Comparison of ENCODE assay signal across 9 cellular contexts in genomic region chr6:165662041-165662491, GRCh38. TPM values are rescaled to one million over a fixed set of nuclear protein-coding genes. Genes with fewer than 3 reads are reported as not detected.
DNase-seq lines count a peak whose midpoint lies in the region; ATAC-seq and TF ChIP-seq lines count a peak whose summit lies in the region.
"Had no signal": no experiment of that assay in that cellular context is flagged by ENCODE, and none has a peak within 500 bp of the region (broad histone marks: within the 10 kb centered on the region; RNA-seq: fewer than 3 reads in every experiment).

No MANE protein-coding gene starts in this region.

- H3K27me3 Mint-ChIP-seq in activated CD8-positive, alpha-beta T cell treated with anti-CD3 and anti-CD28 coated beads, Interleukin-2, amount 10 ng/mL, durations not matched to agents 7 days and 5 days (ENCODE audit: low read depth): peaks cover 61% of the 10 kb centered on the region
- peaks cover 52% of the 10 kb centered on the region for H3K27me3 Mint-ChIP-seq in activated CD8-positive, alpha-beta T cell treated with anti-CD3 and anti-CD28 coated beads for 36 hours

- H3K4me3 ChIP-seq in lung (peak overlapping the region; percentile 53), upper lobe of left lung (peak overlapping the region; percentile 44 to 61 (median 54))
- H3K4me3 ChIP-seq: SK-N-MC had no signal

- no peak for DNase-seq in activated CD8-positive, alpha-beta T cell treated with anti-CD3 and anti-CD28 coated beads, Interleukin-2, amount 10 ng/mL, durations not matched to agents 7 days and 5 days
- no peak for DNase-seq in activated CD8-positive, alpha-beta T cell treated with anti-CD3 and anti-CD28 coated beads for 36 hours
- peak in 27 of 61 donors; percentile 29 to 77 (median 51) for DNase-seq in caudate nucleus (lab: John Stamatoyannopoulos, UW)
- DNase-seq in lung (ENCODE audit: low spot score): no peak
- peak in 1 of 2 donors; percentile 86 for DNase-seq in upper lobe of left lung
- DNase-seq in NCI-H510A (lab: John Stamatoyannopoulos, UW): no peak
- no peak for DNase-seq in stimulated activated CD4-positive, alpha-beta T cell treated with anti-CD3 and anti-CD28 coated beads, Interleukin-12 subunit alpha, Interleukin-12 subunit beta, amount 100 ng/mL, for 4 hours
- no peak for DNase-seq in GM13977 (ENCODE audit: low spot score)

- H3K9me3 Mint-ChIP-seq in activated CD8-positive, alpha-beta T cell treated with anti-CD3 and anti-CD28 coated beads, Interleukin-2, amount 10 ng/mL, durations not matched to agents 7 days and 5 days (ENCODE audit: insufficient read depth): no peaks in the 10 kb centered on the region
- H3K9me3 Mint-ChIP-seq in activated CD8-positive, alpha-beta T cell treated with anti-CD3 and anti-CD28 coated beads for 36 hours: no peaks in the 10 kb centered on the region

- CTCF ChIA-PET in activated CD8-positive, alpha-beta T cell treated with anti-CD3 and anti-CD28 coated beads, Interleukin-2, amount 10 ng/mL, durations not matched to agents 7 days and 5 days (lab: Charles Lee): no interaction called here
- CTCF ChIA-PET in activated CD8-positive, alpha-beta T cell treated with anti-CD3 and anti-CD28 coated beads for 36 hours (lab: Charles Lee): no interaction called here

- peak overlapping the region; percentile 62 for H3K27ac ChIP-seq in caudate nucleus (ENCODE audit: low read depth, low read length)
- peak overlapping the region in 1 of 2 donors; percentile 86 for H3K27ac ChIP-seq in lung (ENCODE audit: low read depth in 1 of 2, low read length in 1 of 2)
- H3K27ac ChIP-seq in upper lobe of left lung: peak overlapping the region in 2 of 4 donors; percentile 46 to 72
- H3K27ac ChIP-seq: SK-N-MC had no signal

- peaks cover 0 to 20% of the 10 kb centered on the region in 2 donors for H3K4me1 ChIP-seq in lung (ENCODE audit: control insufficient read depth in 2 of 2, insufficient read depth in 2 of 2, low read length in 2 of 2)
- peaks cover 17 to 53% (median 32%) of the 10 kb centered on the region in 4 donors for H3K4me1 ChIP-seq in upper lobe of left lung

- no peak overlapping the region for H3K4me3 Mint-ChIP-seq in activated CD8-positive, alpha-beta T cell treated with anti-CD3 and anti-CD28 coated beads, Interleukin-2, amount 10 ng/mL, durations not matched to agents 7 days and 5 days
- no peak overlapping the region for H3K4me3 Mint-ChIP-seq in activated CD8-positive, alpha-beta T cell treated with anti-CD3 and anti-CD28 coated beads for 36 hours

- ATAC-seq in activated CD8-positive, alpha-beta T cell treated with anti-CD3 and anti-CD28 coated beads, Interleukin-2, amount 10 ng/mL, durations not matched to agents 7 days and 5 days: peak; percentile 33
- ATAC-seq in activated CD8-positive, alpha-beta T cell treated with anti-CD3 and anti-CD28 coated beads for 36 hours: no peak
- no peak for ATAC-seq in lung (ENCODE audit: insufficient read depth, low FRiP score)
- ATAC-seq in upper lobe of left lung (ENCODE audit: low FRiP score in 2 of 2): no peak

- H3K36me3 ChIP-seq in lung (ENCODE audit: control insufficient read depth in 2 of 2, insufficient read depth in 2 of 2, low read length in 2 of 2): no peaks in the 10 kb centered on the region
- H3K36me3 ChIP-seq in upper lobe of left lung: no peaks in the 10 kb centered on the region

- no peak for TF ChIP-seq POLR2A in upper lobe of left lung (IDR thresholded peaks at IDR 0.05)

- H3K27me3 ChIP-seq in lung (ENCODE audit: control insufficient read depth, insufficient read depth) (peaks cover 14% of the 10 kb centered on the region), upper lobe of left lung (peaks cover 0 to 42% (median 16%) of the 10 kb centered on the region in 4 donors)

- H3K9me3 ChIP-seq in lung (ENCODE audit: control insufficient read depth in 2 of 2, insufficient read depth in 1 of 2, low read length in 1 of 2) (no peaks in the 10 kb centered on the region), upper lobe of left lung (no peaks in the 10 kb centered on the region)

- no peak overlapping the region for H3K27ac Mint-ChIP-seq in activated CD8-positive, alpha-beta T cell treated with anti-CD3 and anti-CD28 coated beads, Interleukin-2, amount 10 ng/mL, durations not matched to agents 7 days and 5 days
- H3K27ac Mint-ChIP-seq in activated CD8-positive, alpha-beta T cell treated with anti-CD3 and anti-CD28 coated beads for 36 hours: no peak overlapping the region

- TF ChIP-seq EP300 in upper lobe of left lung (IDR thresholded peaks at IDR 0.05): no peak

- peaks cover 2% of the 10 kb centered on the region for H3K36me3 Mint-ChIP-seq in activated CD8-positive, alpha-beta T cell treated with anti-CD3 and anti-CD28 coated beads, Interleukin-2, amount 10 ng/mL, durations not matched to agents 7 days and 5 days (ENCODE audit: low read depth)
- H3K36me3 Mint-ChIP-seq in activated CD8-positive, alpha-beta T cell treated with anti-CD3 and anti-CD28 coated beads for 36 hours (ENCODE audit: low read depth): no peaks in the 10 kb centered on the region

- peaks cover 7% of the 10 kb centered on the region for H3K4me1 Mint-ChIP-seq in activated CD8-positive, alpha-beta T cell treated with anti-CD3 and anti-CD28 coated beads, Interleukin-2, amount 10 ng/mL, durations not matched to agents 7 days and 5 days (ENCODE audit: low read depth)
- H3K4me1 Mint-ChIP-seq in activated CD8-positive, alpha-beta T cell treated with anti-CD3 and anti-CD28 coated beads for 36 hours (ENCODE audit: low read depth): peaks cover 5% of the 10 kb centered on the region

- no peak for TF ChIP-seq CTCF in activated CD8-positive, alpha-beta T cell treated with anti-CD3 and anti-CD28 coated beads for 36 hours (IDR thresholded peaks at IDR 0.05)
- TF ChIP-seq CTCF in lung (IDR thresholded peaks at IDR 0.05; ENCODE audit: control extremely low read depth, extremely low read depth) (no peak), upper lobe of left lung (IDR thresholded peaks at IDR 0.05) (no peak), GM13977 (IDR thresholded peaks at IDR 0.05; ENCODE audit: extremely low read depth, insufficient read depth, missing control alignments) (no peak)

- POLR2A ChIA-PET in activated CD8-positive, alpha-beta T cell treated with anti-CD3 and anti-CD28 coated beads, Interleukin-2, amount 10 ng/mL, durations not matched to agents 7 days and 5 days (lab: Charles Lee): no interaction called here
- POLR2A ChIA-PET in activated CD8-positive, alpha-beta T cell treated with anti-CD3 and anti-CD28 coated beads for 36 hours (lab: Charles Lee): no interaction called here

- in situ Hi-C loops in GM13977 (cut with MboI; ENCODE audit: low pct_unique_long_range_greater_than_20kb, low sequenced_read_pairs, unreplicated experiment): no loop called here

- WGBS in lung, 2 donors: 1 to 2% methylated on average over 24 to 55 of the region's 55 CpGs
- WGBS in upper lobe of left lung, 2 donors: 0 to 5% methylated on average over 2 to 12 of the region's 55 CpGs

- intact Hi-C loops in activated CD8-positive, alpha-beta T cell treated with anti-CD3 and anti-CD28 coated beads for 36 hours (cut with micrococcal nuclease): no loop called here

RNA-seq across cellular contexts. Expression of gene PDE10A, which starts 1.0 kb away (rescaled TPM):
- total RNA-seq in activated CD8-positive, alpha-beta T cell treated with anti-CD3 and anti-CD28 coated beads, Interleukin-2, amount 10 ng/mL, durations not matched to agents 7 days and 5 days: not detected
- not detected for total RNA-seq in activated CD8-positive, alpha-beta T cell treated with anti-CD3 and anti-CD28 coated beads for 36 hours
- 1 to 10 TPM; 4.8 to 6.2 TPM for total RNA-seq in lung
- polyA plus RNA-seq in lung: 1 to 10 TPM; 1.0 to 1.2 TPM
- total RNA-seq in upper lobe of left lung: 1 to 10 TPM in 5 of 6 donors, under 1 TPM in 1; 0.89 to 4.9 (median 1.4) TPM
